In genomic region chr17:49752508-49752907, GRCh38 we compare ENCODE assay signal across 20 cellular contexts. TPM values are rescaled to one million over a fixed set of nuclear protein-coding genes. Genes with fewer than 3 reads are reported as not detected.
DNase-seq lines count a peak whose midpoint lies in the region; ATAC-seq and TF ChIP-seq lines count a peak whose summit lies in the region.
"Had no signal": no experiment of that assay in that cellular context is flagged by ENCODE, and none has a peak within 500 bp of the region (broad histone marks: within the 10 kb centered on the region; RNA-seq: fewer than 3 reads in every experiment).

No MANE protein-coding gene starts in this region.

- ATAC-seq in naive thymus-derived CD8-positive, alpha-beta T cell = no peak
- ATAC-seq: HCT116 had no signal

- no peaks in the 10 kb centered on the region for H3K27me3 Mint-ChIP-seq in activated T-cell treated with anti-CD3 and anti-CD28 coated beads, Interleukin-2, amount 50 U/mL, for 24 hours
- no peaks in the 10 kb centered on the region for H3K27me3 Mint-ChIP-seq in CD4-positive, alpha-beta memory T cell
- no peaks in the 10 kb centered on the region for H3K27me3 Mint-ChIP-seq in activated T-helper 1 cell treated with anti-CD3 and anti-CD28 coated beads, Interleukin-12 subunit alpha, Interleukin-12 subunit beta, Interleukin-2, Interleukin-4 antibody, amounts not matched to agents 30 ng/mL and 10 ng/mL and 1 ng/mL, durations not matched to agents 14 hours and 24 hours and 36 hours (ENCODE audit: insufficient read depth)
- H3K27me3 Mint-ChIP-seq in naive thymus-derived CD8-positive, alpha-beta T cell = no peaks in the 10 kb centered on the region
- no peaks in the 10 kb centered on the region for H3K27me3 Mint-ChIP-seq in endothelial cell (ENCODE audit: unreplicated experiment)

- H3K27ac ChIP-seq in CD4-positive, alpha-beta memory T cell (ENCODE audit: low read depth, low read length) = no peak overlapping the region
- H3K27ac ChIP-seq: brain microvascular endothelial cell, coronary artery, parathyroid adenoma, sigmoid colon, uterus had no signal

- DNase-seq in activated T-cell treated with anti-CD3 and anti-CD28 coated beads, Interleukin-2, amount 50 U/mL, for 24 hours = no peak
- DNase-seq in activated T-cell treated with anti-CD3 and anti-CD28 coated beads for 4 hours (no peak), endothelial cell (ENCODE audit: low spot score) (no peak), BE2C (no peak), T1000 (lab: John Stamatoyannopoulos, UW) (no peak)
- no peak for DNase-seq in CD4-positive, alpha-beta memory T cell
- DNase-seq in activated T-helper 1 cell treated with anti-CD3 and anti-CD28 coated beads, Interleukin-12 subunit alpha, Interleukin-12 subunit beta, Interleukin-2, Interleukin-4 antibody, amounts not matched to agents 30 ng/mL and 10 ng/mL and 1 ng/mL, durations not matched to agents 14 hours and 24 hours and 36 hours (ENCODE audit: low spot score) = no peak
- no peak for DNase-seq in naive thymus-derived CD8-positive, alpha-beta T cell
- DNase-seq: activated CD8-positive, alpha-beta memory T cell treated with anti-CD3 and anti-CD28 coated beads, Interleukin-2, amount 50 U/mL, for 4 hours; brain microvascular endothelial cell; hippocampal formation; NCI-H1417; NCI-H526 treated with DMSO at 0.1 percent for 48 hours; OCI-M1; sigmoid colon; T-helper 2 cell; uterus had no signal

- POLR2A ChIA-PET in CD4-positive, alpha-beta memory T cell (lab: Charles Lee; ENCODE audit: partially characterized antibody) = interaction anchor here (1.0 to 14.3 kb wide), 7 partner anchors 7 to 44 kb away, joined by 3 to 427 read pairs (median 4); partner anchors contain the start of gene FAM117A
- POLR2A ChIA-PET in naive thymus-derived CD8-positive, alpha-beta T cell (lab: Charles Lee) = interaction anchor here (0.7 to 7.3 kb wide), 7 partner anchors 10 to 1301 kb away, joined by 3 to 207 read pairs (median 4); partner anchors contain the start of gene FAM117A

- intact Hi-C loops in CD4-positive, alpha-beta memory T cell (cut with micrococcal nuclease) = no loop called here
- intact Hi-C loops in activated T-helper 1 cell treated with anti-CD3 and anti-CD28 coated beads, Interleukin-12 subunit alpha, Interleukin-12 subunit beta, Interleukin-2, Interleukin-4 antibody, amounts not matched to agents 30 ng/mL and 10 ng/mL and 1 ng/mL, durations not matched to agents 14 hours and 24 hours and 36 hours (cut with micrococcal nuclease) = no loop called here

- H3K27me3 ChIP-seq in CD4-positive, alpha-beta memory T cell (ENCODE audit: insufficient read depth, low read length) = no peaks in the 10 kb centered on the region
- H3K27me3 ChIP-seq in BE2C = no peaks in the 10 kb centered on the region
- H3K27me3 ChIP-seq: brain microvascular endothelial cell, sigmoid colon, uterus had no signal

- H3K4me3 Mint-ChIP-seq in activated T-cell treated with anti-CD3 and anti-CD28 coated beads, Interleukin-2, amount 50 U/mL, for 24 hours = no peak overlapping the region
- peak overlapping the region in 4 of 8 donors; percentile 9 to 77 (median 60) for H3K4me3 Mint-ChIP-seq in CD4-positive, alpha-beta memory T cell
- H3K4me3 Mint-ChIP-seq in activated T-helper 1 cell treated with anti-CD3 and anti-CD28 coated beads, Interleukin-12 subunit alpha, Interleukin-12 subunit beta, Interleukin-2, Interleukin-4 antibody, amounts not matched to agents 30 ng/mL and 10 ng/mL and 1 ng/mL, durations not matched to agents 14 hours and 24 hours and 36 hours = no peak overlapping the region
- H3K4me3 Mint-ChIP-seq in naive thymus-derived CD8-positive, alpha-beta T cell = peak overlapping the region in 6 of 10 donors; percentile 3 to 41 (median 22)
- H3K4me3 Mint-ChIP-seq in endothelial cell (ENCODE audit: unreplicated experiment) = no peak overlapping the region

- H3K36me3 Mint-ChIP-seq in activated T-cell treated with anti-CD3 and anti-CD28 coated beads, Interleukin-2, amount 50 U/mL, for 24 hours (ENCODE audit: low read depth) = peaks cover 36% of the 10 kb centered on the region
- H3K36me3 Mint-ChIP-seq in CD4-positive, alpha-beta memory T cell = peaks cover 28 to 61% of the 10 kb centered on the region in 2 donors
- H3K36me3 Mint-ChIP-seq in activated T-helper 1 cell treated with anti-CD3 and anti-CD28 coated beads, Interleukin-12 subunit alpha, Interleukin-12 subunit beta, Interleukin-2, Interleukin-4 antibody, amounts not matched to agents 30 ng/mL and 10 ng/mL and 1 ng/mL, durations not matched to agents 14 hours and 24 hours and 36 hours (ENCODE audit: low read depth) = peaks cover 24% of the 10 kb centered on the region
- peaks cover 0 to 39% (median 8%) of the 10 kb centered on the region in 3 donors for H3K36me3 Mint-ChIP-seq in naive thymus-derived CD8-positive, alpha-beta T cell
- H3K36me3 Mint-ChIP-seq in endothelial cell (ENCODE audit: low read depth, unreplicated experiment) = no peaks in the 10 kb centered on the region

- peaks cover 97% of the 10 kb centered on the region for H3K4me1 ChIP-seq in CD4-positive, alpha-beta memory T cell (ENCODE audit: insufficient read depth, low read length)
- peaks cover 9% of the 10 kb centered on the region for H3K4me1 ChIP-seq in BE2C
- H3K4me1 ChIP-seq: uterus had no signal

- TF ChIP-seq CTCF in endothelial cell (IDR thresholded peaks at IDR 0.05; ENCODE audit: unreplicated experiment) (no peak), BE2C (IDR thresholded peaks at IDR 0.05; ENCODE audit: low read depth, low read length) (no peak)

- no peak overlapping the region for H3K4me3 ChIP-seq in CD4-positive, alpha-beta memory T cell (ENCODE audit: low read length in 2 of 2)
- H3K4me3 ChIP-seq in BE2C (ENCODE audit: low read depth, low read length) = no peak overlapping the region
- H3K4me3 ChIP-seq: coronary artery, sigmoid colon, uterus had no signal

- H3K36me3 ChIP-seq in CD4-positive, alpha-beta memory T cell (ENCODE audit: insufficient read depth, low read length) = peaks cover 8% of the 10 kb centered on the region
- H3K36me3 ChIP-seq in BE2C = no peaks in the 10 kb centered on the region
- H3K36me3 ChIP-seq: brain microvascular endothelial cell, uterus had no signal

- no peaks in the 10 kb centered on the region for H3K9me3 ChIP-seq in CD4-positive, alpha-beta memory T cell (ENCODE audit: control insufficient read depth in 1 of 2, low read length in 2 of 2)
- H3K9me3 ChIP-seq in BE2C = no peaks in the 10 kb centered on the region; the same call in 1 of the 2 replicates
- H3K9me3 ChIP-seq: sigmoid colon, uterus had no signal

- CTCF ChIA-PET in CD4-positive, alpha-beta memory T cell (lab: Charles Lee; ENCODE audit: partially characterized antibody) = interaction anchor here (1.0 to 3.0 kb wide), 5 partner anchors 10 to 45 kb away, joined by 3 to 11 read pairs (median 3); partner anchors contain the start of gene SLC35B1

- peaks cover 82% of the 10 kb centered on the region for H3K4me1 Mint-ChIP-seq in activated T-cell treated with anti-CD3 and anti-CD28 coated beads, Interleukin-2, amount 50 U/mL, for 24 hours (ENCODE audit: low read depth)
- H3K4me1 Mint-ChIP-seq in CD4-positive, alpha-beta memory T cell = peaks cover 53 to 89% (median 79%) of the 10 kb centered on the region in 4 donors
- peaks cover 72% of the 10 kb centered on the region for H3K4me1 Mint-ChIP-seq in activated T-helper 1 cell treated with anti-CD3 and anti-CD28 coated beads, Interleukin-12 subunit alpha, Interleukin-12 subunit beta, Interleukin-2, Interleukin-4 antibody, amounts not matched to agents 30 ng/mL and 10 ng/mL and 1 ng/mL, durations not matched to agents 14 hours and 24 hours and 36 hours (ENCODE audit: low read depth)
- peaks cover 44 to 92% (median 84%) of the 10 kb centered on the region in 4 donors for H3K4me1 Mint-ChIP-seq in naive thymus-derived CD8-positive, alpha-beta T cell
- H3K4me1 Mint-ChIP-seq in endothelial cell (ENCODE audit: unreplicated experiment) = peaks cover under 1% of the 10 kb centered on the region

- H3K27ac Mint-ChIP-seq in activated T-cell treated with anti-CD3 and anti-CD28 coated beads, Interleukin-2, amount 50 U/mL, for 24 hours = peak overlapping the region; percentile 78
- peak overlapping the region; percentile 76 to 94 (median 87) for H3K27ac Mint-ChIP-seq in CD4-positive, alpha-beta memory T cell
- H3K27ac Mint-ChIP-seq in activated T-helper 1 cell treated with anti-CD3 and anti-CD28 coated beads, Interleukin-12 subunit alpha, Interleukin-12 subunit beta, Interleukin-2, Interleukin-4 antibody, amounts not matched to agents 30 ng/mL and 10 ng/mL and 1 ng/mL, durations not matched to agents 14 hours and 24 hours and 36 hours = peak overlapping the region; percentile 19
- peak overlapping the region; percentile 54 to 100 (median 84) for H3K27ac Mint-ChIP-seq in naive thymus-derived CD8-positive, alpha-beta T cell
- H3K27ac Mint-ChIP-seq in endothelial cell (ENCODE audit: unreplicated experiment) = no peak overlapping the region

- H3K9me3 Mint-ChIP-seq in activated T-cell treated with anti-CD3 and anti-CD28 coated beads, Interleukin-2, amount 50 U/mL, for 24 hours = no peaks in the 10 kb centered on the region
- no peaks in the 10 kb centered on the region for H3K9me3 Mint-ChIP-seq in CD4-positive, alpha-beta memory T cell
- H3K9me3 Mint-ChIP-seq in activated T-helper 1 cell treated with anti-CD3 and anti-CD28 coated beads, Interleukin-12 subunit alpha, Interleukin-12 subunit beta, Interleukin-2, Interleukin-4 antibody, amounts not matched to agents 30 ng/mL and 10 ng/mL and 1 ng/mL, durations not matched to agents 14 hours and 24 hours and 36 hours = no peaks in the 10 kb centered on the region
- H3K9me3 Mint-ChIP-seq in naive thymus-derived CD8-positive, alpha-beta T cell = no peaks in the 10 kb centered on the region
- no peaks in the 10 kb centered on the region for H3K9me3 Mint-ChIP-seq in endothelial cell (ENCODE audit: unreplicated experiment)

RNA-seq across cellular contexts. Expression of gene FAM117A, which starts 11.4 kb away (rescaled TPM):
- total RNA-seq in CD4-positive, alpha-beta memory T cell = 100 to 1,000 TPM in 1 of 2 experiments, 10 to 100 TPM in 1; 95.1 to 102 TPM
- polyA plus RNA-seq in CD4-positive, alpha-beta memory T cell = 10 to 100 TPM; 61.2 to 73.4 TPM
- total RNA-seq in activated T-helper 1 cell treated with anti-CD3 and anti-CD28 coated beads, Interleukin-12 subunit alpha, Interleukin-12 subunit beta, Interleukin-2, Interleukin-4 antibody, amounts not matched to agents 30 ng/mL and 10 ng/mL and 1 ng/mL, durations not matched to agents 14 hours and 24 hours and 36 hours = 13.9 and 14.8 TPM in 2 replicates
- 10 to 100 TPM; 84.5 to 90.8 TPM for total RNA-seq in naive thymus-derived CD8-positive, alpha-beta T cell
- 10 to 100 TPM; 36.9 to 53.6 (median 46.7) TPM for polyA plus RNA-seq in naive thymus-derived CD8-positive, alpha-beta T cell
- total RNA-seq in endothelial cell (ENCODE audit: unreplicated experiment) = 9.2 TPM
- polyA plus RNA-seq in BE2C (2012; ENCODE audit: insufficient read depth, insufficient read length, low read depth) = 17.0 TPM

RNA-seq across cellular contexts. Expression of gene KAT7, which starts 36.0 kb away (rescaled TPM):
- 100 to 1,000 TPM; 115 to 120 TPM for total RNA-seq in CD4-positive, alpha-beta memory T cell
- polyA plus RNA-seq in CD4-positive, alpha-beta memory T cell = 10 to 100 TPM; 37.6 to 55.3 TPM
- 68.5 and 71.1 TPM in 2 replicates for total RNA-seq in activated T-helper 1 cell treated with anti-CD3 and anti-CD28 coated beads, Interleukin-12 subunit alpha, Interleukin-12 subunit beta, Interleukin-2, Interleukin-4 antibody, amounts not matched to agents 30 ng/mL and 10 ng/mL and 1 ng/mL, durations not matched to agents 14 hours and 24 hours and 36 hours
- 100 to 1,000 TPM; 120 TPM for total RNA-seq in naive thymus-derived CD8-positive, alpha-beta T cell
- 10 to 100 TPM; 34.4 to 51.1 (median 39.2) TPM for polyA plus RNA-seq in naive thymus-derived CD8-positive, alpha-beta T cell
- 307 TPM for total RNA-seq in endothelial cell (ENCODE audit: unreplicated experiment)
- 38.5 TPM for polyA plus RNA-seq in BE2C (2012; ENCODE audit: insufficient read depth, insufficient read length, low read depth)

RNA-seq across cellular contexts. Expression of gene SLC35B1, which starts 44.7 kb away (rescaled TPM):
- total RNA-seq in CD4-positive, alpha-beta memory T cell = 10 to 100 TPM; 48.4 to 52.1 TPM
- polyA plus RNA-seq in CD4-positive, alpha-beta memory T cell = 10 to 100 TPM; 30.8 to 38.9 TPM
- 71.6 and 75.4 TPM in 2 replicates for total RNA-seq in activated T-helper 1 cell treated with anti-CD3 and anti-CD28 coated beads, Interleukin-12 subunit alpha, Interleukin-12 subunit beta, Interleukin-2, Interleukin-4 antibody, amounts not matched to agents 30 ng/mL and 10 ng/mL and 1 ng/mL, durations not matched to agents 14 hours and 24 hours and 36 hours
- total RNA-seq in naive thymus-derived CD8-positive, alpha-beta T cell = 10 to 100 TPM; 38.8 to 39.7 TPM
- polyA plus RNA-seq in naive thymus-derived CD8-positive, alpha-beta T cell = 10 to 100 TPM; 20.3 to 27.4 (median 21.8) TPM
- 84.3 TPM for total RNA-seq in endothelial cell (ENCODE audit: unreplicated experiment)
- polyA plus RNA-seq in BE2C (2012; ENCODE audit: insufficient read depth, insufficient read length, low read depth) = 250 TPM

Comparison
In these comparisons a context has a peak if more than half of its experiments do, and no peak if none do; other contexts are left out.
1. H3K4me3 Mint-ChIP-seq: peak in naive thymus-derived CD8-positive, alpha-beta T cell (6 of 10); none in activated T-cell treated with anti-CD3 and anti-CD28 coated beads, Interleukin-2, amount 50 U/mL, for 24 hours (single experiment), activated T-helper 1 cell treated with anti-CD3 and anti-CD28 coated beads, Interleukin-12 subunit alpha, Interleukin-12 subunit beta, Interleukin-2, Interleukin-4 antibody, amounts not matched to agents 30 ng/mL and 10 ng/mL and 1 ng/mL, durations not matched to agents 14 hours and 24 hours and 36 hours (single experiment) and endothelial cell (single experiment).